Comparison of ENCODE assay signal across 8 cellular contexts in genomic region chr10:120979435-120980315, GRCh38.
DNase-seq lines count a peak whose midpoint lies in the region; ATAC-seq and TF ChIP-seq lines count a peak whose summit lies in the region.

No MANE protein-coding gene starts in this region.

- H3K79me2 ChIP-seq in PC-3 (ENCODE audit: low read length), result no peaks in the 10 kb centered on the region
- no peaks in the 10 kb centered on the region for H3K79me2 ChIP-seq in neural cell (replicated peaks; ENCODE audit: insufficient read depth, low read length)

- H3K9me2 ChIP-seq in PC-3 (replicated peaks; ENCODE audit: low read length) (no peaks in the 10 kb centered on the region), neural cell (ENCODE audit: insufficient read depth, low read length) (no peaks in the 10 kb centered on the region)

- H3K9me3 Mint-ChIP-seq in HFFc6, result peaks cover 16% of the 10 kb centered on the region

- no peaks in the 10 kb centered on the region for H3K36me3 Mint-ChIP-seq in HFFc6 (ENCODE audit: low read depth)

- no peak for TF ChIP-seq CTCF in PC-3 (conservative IDR thresholded peaks at IDR 0.05; ENCODE audit: low read depth, low read length)
- peak; percentile 17 for TF ChIP-seq CTCF in neural cell (IDR thresholded peaks at IDR 0.05; ENCODE audit: poor library complexity, severe bottlenecking)
- TF ChIP-seq CTCF in HFFc6 (IDR thresholded peaks at IDR 0.05), result no peak

- ATAC-seq in PC-3 (peak; percentile 49), esophagus mucosa (peak; percentile 73), HG03457 (IDR thresholded peaks at IDR 0.05; ENCODE audit: unreplicated experiment) (no peak), HG02938 (IDR thresholded peaks at IDR 0.05; ENCODE audit: unreplicated experiment) (no peak)

- H2AFZ ChIP-seq in PC-3 (ENCODE audit: low read length) (no peak overlapping the region), neural cell (ENCODE audit: low read depth, low read length) (peak overlapping the region; percentile 14)

- TF ChIP-seq RAD21 in neural cell (conservative IDR thresholded peaks at IDR 0.05), result peak; percentile 42

- no peak overlapping the region for H3K9ac ChIP-seq in PC-3 (ENCODE audit: low read length)
- peak overlapping the region; percentile 31 for H3K9ac ChIP-seq in neural cell (ENCODE audit: low read length)

- H4K20me1 ChIP-seq in PC-3 (ENCODE audit: low read length), result no peaks in the 10 kb centered on the region
- no peaks in the 10 kb centered on the region for H4K20me1 ChIP-seq in neural cell (ENCODE audit: insufficient read depth)

- H3K4me2 ChIP-seq in PC-3 (ENCODE audit: low read length) (peak overlapping the region; percentile 47; the same call in 1 of the 2 replicates), neural cell (ENCODE audit: low read length) (peak overlapping the region; percentile 67)

- no peak overlapping the region for H3K4me3 Mint-ChIP-seq in HFFc6

- no peaks in the 10 kb centered on the region for H3K4me1 Mint-ChIP-seq in HFFc6 (ENCODE audit: low read depth)

- H3K9me3 ChIP-seq in PC-3 (ENCODE audit: low read length) (no peaks in the 10 kb centered on the region), neural cell (ENCODE audit: low read length) (peaks cover 5% of the 10 kb centered on the region)

- no peak overlapping the region for H3K27ac ChIP-seq in PC-3 (ENCODE audit: low read length)
- no peak overlapping the region for H3K27ac ChIP-seq in neural cell (ENCODE audit: low read length)

- H3K27me3 ChIP-seq in PC-3 (ENCODE audit: low read length) (peaks cover 52% of the 10 kb centered on the region), neural cell (ENCODE audit: insufficient read depth, low read depth, low read length) (peaks cover 37% of the 10 kb centered on the region)

- DNase-seq in NCI-H2196 (lab: John Stamatoyannopoulos, UW; ENCODE audit: unreplicated experiment), result peak; percentile 9
- DNase-seq in NCI-H2196 treated with DMSO at 0.1 percent for 48 hours (lab: John Stamatoyannopoulos, UW; ENCODE audit: unreplicated experiment), result no peak
- DNase-seq in PC-3, result no peak
- DNase-seq in HFFc6, result no peak

- intact Hi-C loops in PC-3 (cut with micrococcal nuclease), result no loop called here

- peaks cover 11% of the 10 kb centered on the region for H3K4me1 ChIP-seq in PC-3 (ENCODE audit: insufficient read depth, low read length)

- H3K36me3 ChIP-seq in PC-3 (ENCODE audit: low read depth, low read length) (no peaks in the 10 kb centered on the region), neural cell (ENCODE audit: insufficient read depth, low read length) (no peaks in the 10 kb centered on the region)

- CTCF ChIA-PET in PC-3 (lab: Charles Lee), result no interaction called here

- H3F3A ChIP-seq in PC-3 (ENCODE audit: low read length, unreplicated experiment), result no peaks in the 10 kb centered on the region
- H3F3A ChIP-seq in neural cell (ENCODE audit: insufficient read depth, low read length, poor library complexity, severe bottlenecking), result no peaks in the 10 kb centered on the region

- no peak overlapping the region for H3K27ac Mint-ChIP-seq in HFFc6

- H3K27me3 Mint-ChIP-seq in HFFc6 (ENCODE audit: insufficient read depth), result peaks cover 2% of the 10 kb centered on the region

- no peak for TF ChIP-seq EP300 in neural cell (conservative IDR thresholded peaks at IDR 0.05; ENCODE audit: poor library complexity, severe bottlenecking)

- POLR2A ChIA-PET in PC-3 (lab: Charles Lee; ENCODE audit: unreplicated experiment), result no interaction called here

- no TSS peak for BruUV-seq in PC-3 (replicated peaks; lab: Mats Ljungman, UMichigan)

- H3K4me3 ChIP-seq in PC-3 (ENCODE audit: low read length) (no peak overlapping the region), neural cell (ENCODE audit: low read length) (peak overlapping the region; percentile 70)

TF ChIP-seq in neural cell, 6 proteins besides CTCF, POLR2A, EP300 and RAD21:
- TF ChIP-seq TAF1 (IDR thresholded peaks at IDR 0.05; ENCODE audit: low read depth) (no peak), SMC3 (conservative IDR thresholded peaks at IDR 0.05; ENCODE audit: poor library complexity) (peak; percentile 50), REST (IDR thresholded peaks at IDR 0.05; ENCODE audit: borderline replicate concordance) (no peak), EZH2 (IDR thresholded peaks at IDR 0.05; ENCODE audit: borderline replicate concordance, insufficient read depth, low read length, poor library complexity, severe bottlenecking) (no peak), POLR2AphosphoS5 (IDR thresholded peaks at IDR 0.05) (peak; percentile 13), MXI1 (conservative IDR thresholded peaks at IDR 0.05; ENCODE audit: poor library complexity, severe bottlenecking) (peak; percentile 78)

Comparison
In these comparisons a context has a peak if more than half of its experiments do, and no peak if none do; other contexts are left out.
1. ATAC-seq: peak in PC-3 (single experiment) and esophagus mucosa (single experiment); none in HG03457 (single experiment) and HG02938 (single experiment).